8 cellular contexts compared by ENCODE assay signal in genomic region chr11:62555464-62556092, GRCh38.
DNase-seq lines count a peak whose midpoint lies in the region; ATAC-seq and TF ChIP-seq lines count a peak whose summit lies in the region.

No MANE protein-coding gene starts in this region.

- ATAC-seq in HG03354 (IDR thresholded peaks at IDR 0.05; ENCODE audit: poor library complexity, severe bottlenecking, unreplicated experiment) (peak; percentile 53), HG03108 (IDR thresholded peaks at IDR 0.05; ENCODE audit: unreplicated experiment) (no peak), GM19324 (IDR thresholded peaks at IDR 0.05; ENCODE audit: low FRiP score, unreplicated experiment) (no peak)

- H3K9ac ChIP-seq in mucosa of stomach (ENCODE audit: low read length), result peak overlapping the region; percentile 59

- H3K27me3 ChIP-seq in mucosa of stomach (ENCODE audit: control insufficient read depth, insufficient read depth, low read length), result no peaks in the 10 kb centered on the region

- H3K9me3 Mint-ChIP-seq in T-helper 2 cell treated with Interferon-gamma antibody and Interleukin-4, amounts not matched to agents 5 μg/mL and 100 μg/mL, for 36 hours, result no peaks in the 10 kb centered on the region

- peak; percentile 53 for DNase-seq in NK-92 treated with Interleukin-12 subunit alpha and Interleukin-12 subunit beta, amount 100 ng/mL, for 24 hours (lab: John Stamatoyannopoulos, UW)
- DNase-seq in NK-92 (lab: John Stamatoyannopoulos, UW; ENCODE audit: unreplicated experiment) (no peak), coronary artery (ENCODE audit: low spot score) (no peak)
- DNase-seq in T-helper 2 cell treated with Interferon-gamma antibody and Interleukin-4, amounts not matched to agents 5 μg/mL and 100 μg/mL, for 36 hours (ENCODE audit: low spot score), result peak; percentile 71

- H3K36me3 ChIP-seq in mucosa of stomach (ENCODE audit: control insufficient read depth, insufficient read depth, low read length), result no peaks in the 10 kb centered on the region

- H3K9me3 ChIP-seq in mucosa of stomach (ENCODE audit: control insufficient read depth, low read length), result no peaks in the 10 kb centered on the region

- H3K27ac ChIP-seq in coronary artery, result peak overlapping the region; percentile 93 to 95

- H3K4me3 Mint-ChIP-seq in T-helper 2 cell treated with Interferon-gamma antibody and Interleukin-4, amounts not matched to agents 5 μg/mL and 100 μg/mL, for 36 hours, result peak overlapping the region; percentile 83

- no peaks in the 10 kb centered on the region for H3K27me3 Mint-ChIP-seq in T-helper 2 cell treated with Interferon-gamma antibody and Interleukin-4, amounts not matched to agents 5 μg/mL and 100 μg/mL, for 36 hours (ENCODE audit: low read depth)

- H3K4me1 ChIP-seq in mucosa of stomach (ENCODE audit: control insufficient read depth, insufficient read depth, low read length), result peaks cover 75% of the 10 kb centered on the region

- TF ChIP-seq CTCF in coronary artery (IDR thresholded peaks at IDR 0.05), result no peak

- peak overlapping the region; percentile 61 for H3K4me3 ChIP-seq in coronary artery
- peak overlapping the region; percentile 22 for H3K4me3 ChIP-seq in mucosa of stomach (ENCODE audit: low read length)

- peak overlapping the region; percentile 99 for H3K27ac Mint-ChIP-seq in T-helper 2 cell treated with Interferon-gamma antibody and Interleukin-4, amounts not matched to agents 5 μg/mL and 100 μg/mL, for 36 hours

- peaks cover 28% of the 10 kb centered on the region for H3K36me3 Mint-ChIP-seq in T-helper 2 cell treated with Interferon-gamma antibody and Interleukin-4, amounts not matched to agents 5 μg/mL and 100 μg/mL, for 36 hours (ENCODE audit: low read depth)

- H3K4me1 Mint-ChIP-seq in T-helper 2 cell treated with Interferon-gamma antibody and Interleukin-4, amounts not matched to agents 5 μg/mL and 100 μg/mL, for 36 hours (ENCODE audit: low read depth), result peaks cover 85% of the 10 kb centered on the region

Comparison
In these comparisons a context has a peak if more than half of its experiments do, and no peak if none do; other contexts are left out.
1. DNase-seq: peak in NK-92 treated with Interleukin-12 subunit alpha and Interleukin-12 subunit beta, amount 100 ng/mL, for 24 hours (single experiment) and T-helper 2 cell treated with Interferon-gamma antibody and Interleukin-4, amounts not matched to agents 5 μg/mL and 100 μg/mL, for 36 hours (single experiment); none in NK-92 (single experiment) and coronary artery (single experiment).